ENCODE assay signal across 31 cellular contexts in genomic region chr12:109892165-109892715, GRCh38. TPM values are rescaled to one million over a fixed set of nuclear protein-coding genes. Genes with fewer than 3 reads are reported as not detected.
DNase-seq lines count a peak whose midpoint lies in the region; ATAC-seq, FAIRE-seq and TF ChIP-seq lines count a peak whose summit lies in the region.
"Had no signal": no experiment of that assay in that cellular context is flagged by ENCODE, and none has a peak within 500 bp of the region (broad histone marks: within the 10 kb centered on the region; RNA-seq: fewer than 3 reads in every experiment).

No MANE protein-coding gene starts in this region.

- no peak overlapping the region for H3K18ac ChIP-seq in mesenchymal stem cell (ENCODE audit: low read depth in 1 of 2, low read length in 2 of 2)

- H3K4ac ChIP-seq in mesenchymal stem cell (ENCODE audit: low read depth in 1 of 2, low read length in 2 of 2), result no peak overlapping the region

- H2BK12ac ChIP-seq in mesenchymal stem cell (ENCODE audit: low read length in 2 of 2), result no peak overlapping the region

- CTCF ChIA-PET in HepG2 (lab: Yijun Ruan, JAX; ENCODE audit: low intra/inter-chr PET ratio, low total read pairs), result no interaction called here
- CTCF ChIA-PET in GM10248 (lab: Yijun Ruan, JAX), result interaction anchor here (1.2 kb wide), 1 partner anchor 11 kb away, joined by 4 read pairs; no protein-coding TSS in a partner anchor

- intact Hi-C loops in HepG2 (cut with micrococcal nuclease; ENCODE audit: unreplicated experiment), result no loop called here
- intact Hi-C loops in right lobe of liver (cut with DNase I), result no loop called here
- intact Hi-C loops in thyroid gland (cut with DNase I), result no loop called here
- intact Hi-C loops in sigmoid colon (cut with DNase I), result no loop called here

- H2BK15ac ChIP-seq in mesenchymal stem cell (ENCODE audit: low read depth, poor library complexity, severe bottlenecking), result no peak overlapping the region

- H3K36me3 Mint-ChIP-seq in immature natural killer cell, result no peaks in the 10 kb centered on the region
- H3K36me3 Mint-ChIP-seq: mesothelial cell of epicardium had no signal

- no peaks in the 10 kb centered on the region for H3K36me3 ChIP-seq in HepG2 (replicated peaks in 1 of 2; ENCODE audit: control insufficient read depth in 1 of 2, insufficient read depth in 2 of 2, low read length in 2 of 2)
- no peaks in the 10 kb centered on the region for H3K36me3 ChIP-seq in right lobe of liver
- H3K36me3 ChIP-seq in OCI-LY3 (replicated peaks; ENCODE audit: low read depth, low read length), result no peaks in the 10 kb centered on the region
- H3K36me3 ChIP-seq in thyroid gland, result no peaks in the 10 kb centered on the region
- H3K36me3 ChIP-seq in sigmoid colon, result no peaks in the 10 kb centered on the region
- H3K36me3 ChIP-seq in mesenchymal stem cell (ENCODE audit: control insufficient read depth in 1 of 2, insufficient read depth in 2 of 2, low read depth in 1 of 2, low read length in 2 of 2), result no peaks in the 10 kb centered on the region
- H3K36me3 ChIP-seq: heart left ventricle, suprapubic skin, vagina had no signal

- no peaks in the 10 kb centered on the region for H3K9me3 Mint-ChIP-seq in immature natural killer cell
- H3K9me3 Mint-ChIP-seq: mesothelial cell of epicardium, nephron progenitor cell had no signal

- H2AFZ ChIP-seq in HepG2 (ENCODE audit: low read length), result no peak overlapping the region
- no peak overlapping the region for H2AFZ ChIP-seq in OCI-LY3 (ENCODE audit: low read depth, low read length)
- no peak overlapping the region for H2AFZ ChIP-seq in mesenchymal stem cell (ENCODE audit: low read depth, low read length)

- H3K9me3 ChIP-seq in HepG2 (ENCODE audit: low read length) (no peaks in the 10 kb centered on the region), right lobe of liver (no peaks in the 10 kb centered on the region), OCI-LY3 (ENCODE audit: insufficient read depth, low read length) (no peaks in the 10 kb centered on the region), thyroid gland (no peaks in the 10 kb centered on the region), sigmoid colon (no peaks in the 10 kb centered on the region), mesenchymal stem cell (ENCODE audit: control insufficient read depth, low read length) (no peaks in the 10 kb centered on the region)
- H3K9me3 ChIP-seq: heart left ventricle, suprapubic skin, vagina had no signal

- TF ChIP-seq RAD21 in HepG2 (CRISPR knock-in tag; IDR thresholded peaks at IDR 0.05), result no peak

- POLR2A ChIA-PET in HepG2 (lab: Yijun Ruan, JAX) (no interaction called here), GM10248 (lab: Yijun Ruan, JAX) (no interaction called here)

- H3K4me3 ChIP-seq in HepG2 (replicated peaks in 1 of 3; ENCODE audit: insufficient read depth in 1 of 3, low read depth in 2 of 3, low read length in 3 of 3) (no peak overlapping the region), right lobe of liver (no peak overlapping the region), OCI-LY3 (ENCODE audit: low read length) (no peak overlapping the region), thyroid gland (replicated peaks in 1 of 3) (no peak overlapping the region), sigmoid colon (no peak overlapping the region), mesenchymal stem cell (ENCODE audit: insufficient read depth in 1 of 2, low read depth in 1 of 2, low read length in 2 of 2) (no peak overlapping the region)
- H3K4me3 ChIP-seq: heart left ventricle, suprapubic skin, vagina had no signal

- TF ChIP-seq POLR2A in HepG2 (IDR thresholded peaks at IDR 0.05; ENCODE audit: insufficient read depth in 1 of 2, low read depth in 2 of 2, low read length in 2 of 2), result no peak
- no peak for TF ChIP-seq POLR2A in right lobe of liver (IDR thresholded peaks at IDR 0.05)
- TF ChIP-seq POLR2A in thyroid gland (IDR thresholded peaks at IDR 0.05), result no peak
- TF ChIP-seq POLR2A in sigmoid colon (IDR thresholded peaks at IDR 0.05), result no peak

- H3K4me2 ChIP-seq in HepG2 (ENCODE audit: low read depth, low read length) (no peak overlapping the region), OCI-LY3 (ENCODE audit: low read length) (peak overlapping the region; percentile 36; the same call in 1 of the 2 replicates), mesenchymal stem cell (ENCODE audit: low read length, poor library complexity, severe bottlenecking) (no peak overlapping the region)

- H2AK5ac ChIP-seq in mesenchymal stem cell (ENCODE audit: low read length, severe bottlenecking), result no peak overlapping the region

- H3K27me3 Mint-ChIP-seq in immature natural killer cell (ENCODE audit: low read depth in 3 of 3), result peaks cover 4 to 14% (median 9%) of the 10 kb centered on the region in 3 donors

- TF ChIP-seq EP300 in HepG2 (IDR thresholded peaks at IDR 0.05; ENCODE audit: low read depth in 2 of 2, low read length in 2 of 2) (no peak), HepG2 (CRISPR knock-in tag; IDR thresholded peaks at IDR 0.05; ENCODE audit: borderline replicate concordance) (no peak), sigmoid colon (IDR thresholded peaks at IDR 0.05) (no peak)

- H3K27ac Mint-ChIP-seq in immature natural killer cell, result peak overlapping the region; percentile 49 to 90 (median 86)
- H3K27ac Mint-ChIP-seq: mesothelial cell of epicardium, nephron progenitor cell had no signal

- H3K79me2 ChIP-seq in HepG2 (ENCODE audit: insufficient read depth, low read length) (no peaks in the 10 kb centered on the region), OCI-LY3 (ENCODE audit: low read length) (no peaks in the 10 kb centered on the region)

- H3K27ac ChIP-seq in HepG2 (ENCODE audit: extremely low read length, insufficient read depth, low read length), result no peak overlapping the region
- H3K27ac ChIP-seq in right lobe of liver, result no peak overlapping the region
- no peak overlapping the region for H3K27ac ChIP-seq in OCI-LY3 (ENCODE audit: low read length)
- H3K27ac ChIP-seq in thyroid gland, result no peak overlapping the region
- H3K27ac ChIP-seq in sigmoid colon, result no peak overlapping the region
- no peak overlapping the region for H3K27ac ChIP-seq in mesenchymal stem cell (ENCODE audit: low read length, poor library complexity, severe bottlenecking)
- H3K27ac ChIP-seq: heart left ventricle, vagina had no signal

- H2BK5ac ChIP-seq in mesenchymal stem cell (ENCODE audit: low read depth, low read length, poor library complexity, severe bottlenecking), result no peak overlapping the region

- no peak overlapping the region for H3K23ac ChIP-seq in mesenchymal stem cell (ENCODE audit: low read length in 2 of 2)

- H4K20me1 ChIP-seq in HepG2 (ENCODE audit: insufficient read depth, low read length), result no peaks in the 10 kb centered on the region
- no peaks in the 10 kb centered on the region for H4K20me1 ChIP-seq in OCI-LY3 (ENCODE audit: insufficient read depth, low read length)

- WGBS in HepG2 (ENCODE audit: low lambda C conversion rate), result 30% methylated on average over 1 of the region's 1 CpG
- WGBS in right lobe of liver (ENCODE audit: insufficient coverage, low coverage, low lambda C conversion rate, missing lambda C conversion rate), result no CpG with 5 or more reads among the region's 1 CpG
- WGBS in thyroid gland, 2 donors, result 75 to 100% methylated on average over 1 of the region's 1 CpG
- 96 to 98% methylated on average over 1 of the region's 1 CpG for WGBS in sigmoid colon, 2 donors
- 100% methylated on average over 1 of the region's 1 CpG for WGBS in mesenchymal stem cell

- in situ Hi-C loops in HepG2 (cut with HindIII; ENCODE audit: extremely low pct_ligation_motif_present, low pct_unique_long_range_greater_than_20kb), result no loop called here

- H3K79me1 ChIP-seq in mesenchymal stem cell (replicated peaks; ENCODE audit: low read length, poor library complexity, severe bottlenecking), result no peaks in the 10 kb centered on the region

- BruUV-seq in HepG2 (replicated peaks; lab: Mats Ljungman, UMichigan), result no TSS peak

- TF ChIP-seq CTCF in HepG2 (CRISPR knock-in tag; IDR thresholded peaks at IDR 0.05), result no peak
- TF ChIP-seq CTCF in right lobe of liver (IDR thresholded peaks at IDR 0.05), result no peak
- no peak for TF ChIP-seq CTCF in OCI-LY3 (IDR thresholded peaks at IDR 0.05; ENCODE audit: low read depth, low read length)
- TF ChIP-seq CTCF in thyroid gland (IDR thresholded peaks at IDR 0.05), result no peak
- TF ChIP-seq CTCF in sigmoid colon (IDR thresholded peaks at IDR 0.05), result no peak
- TF ChIP-seq CTCF in GM10248 (IDR thresholded peaks at IDR 0.05; ENCODE audit: control extremely low read depth, extremely low read depth, low read depth, missing control alignments), result no peak

- ATAC-seq in HepG2 (no peak), right lobe of liver (no peak)
- ATAC-seq: HCT116, heart left ventricle, left lobe of liver, sciatic nerve had no signal

- H3K4me1 ChIP-seq in HepG2 (ENCODE audit: insufficient read depth, low read length) (peaks cover 71% of the 10 kb centered on the region), right lobe of liver (no peaks in the 10 kb centered on the region), OCI-LY3 (ENCODE audit: low read length) (peaks cover 39% of the 10 kb centered on the region), thyroid gland (no peaks in the 10 kb centered on the region), sigmoid colon (no peaks in the 10 kb centered on the region), mesenchymal stem cell (ENCODE audit: control insufficient read depth, insufficient read depth, low read depth, low read length) (peaks cover 5% of the 10 kb centered on the region)

- no peak for DNase-seq in HepG2 (ENCODE audit: low spot score)
- no peak for DNase-seq in right lobe of liver
- DNase-seq in immature natural killer cell, result no peak
- no peak for DNase-seq in thyroid gland
- DNase-seq in sigmoid colon, result no peak
- DNase-seq in GM10248 (ENCODE audit: extremely low spot score), result no peak
- no peak for DNase-seq in mesenchymal stem cell
- DNase-seq: activated CD4-positive, alpha-beta T cell treated with anti-CD3 and anti-CD28 coated beads for 48 hours; activated CD8-positive, alpha-beta memory T cell treated with anti-CD3 and anti-CD28 coated beads, Interleukin-2, amount 50 U/mL, for 4 hours; activated gamma-delta T cell; amygdala; dermis blood vessel endothelial cell; DMS153; heart left ventricle; NCI-H1105 treated with DMSO at 0.1 percent for 48 hours; NCI-H2081; NCI-H446 treated with DMSO at 0.1 percent for 48 hours; nephron progenitor cell; SIG-M5 had no signal

- no peak overlapping the region for H3K14ac ChIP-seq in mesenchymal stem cell (ENCODE audit: low read length in 2 of 2)

- FAIRE-seq in HepG2 (lab: Jason Lieb, UNC), result no peak
- FAIRE-seq: bronchial epithelial cell, endothelial cell of umbilical vein, G401.6 had no signal

- H3K27me3 ChIP-seq in HepG2 (ENCODE audit: control insufficient read depth in 1 of 2, insufficient read depth in 2 of 2, low read length in 2 of 2) (peaks cover 0 to 3% of the 10 kb centered on the region in 2 experiments; a peak in 1 of 5 replicates), right lobe of liver (no peaks in the 10 kb centered on the region), OCI-LY3 (ENCODE audit: low read depth, low read length) (peaks cover 6% of the 10 kb centered on the region; the same call in 1 of the 2 replicates), thyroid gland (no peaks in the 10 kb centered on the region), sigmoid colon (no peaks in the 10 kb centered on the region), mesenchymal stem cell (ENCODE audit: control insufficient read depth in 1 of 2, insufficient read depth in 1 of 2, low read length in 2 of 2) (no peaks in the 10 kb centered on the region)
- H3K27me3 ChIP-seq: heart left ventricle, suprapubic skin, vagina had no signal

- no peak overlapping the region for H3K9ac ChIP-seq in HepG2 (ENCODE audit: insufficient read depth, low read depth, low read length)
- H3K9ac ChIP-seq in OCI-LY3 (ENCODE audit: low read length), result no peak overlapping the region
- H3K9ac ChIP-seq in mesenchymal stem cell (ENCODE audit: low read length), result no peak overlapping the region

- H2BK120ac ChIP-seq in mesenchymal stem cell (ENCODE audit: low read depth, low read length), result no peak overlapping the region

- peak overlapping the region; percentile 6 to 70 (median 50) for H3K4me3 Mint-ChIP-seq in immature natural killer cell
- H3K4me3 Mint-ChIP-seq: mesothelial cell of epicardium, nephron progenitor cell had no signal

- peaks cover 59% of the 10 kb centered on the region in 2 donors for H3K4me1 Mint-ChIP-seq in immature natural killer cell
- H3K4me1 Mint-ChIP-seq: mesothelial cell of epicardium had no signal

- no peak overlapping the region for H4K91ac ChIP-seq in mesenchymal stem cell (ENCODE audit: low read length)

- no peak overlapping the region for H4K8ac ChIP-seq in mesenchymal stem cell (ENCODE audit: low read length)

RNA-seq across cellular contexts. Expression of gene TCHP, which starts 7.8 kb away (rescaled TPM):
- total RNA-seq in HepG2 (2016; rRNA removed; fragmentation: Illumina TruSeq; extraction: Trizol) (10.4 and 12.2 TPM in 2 replicates), right lobe of liver (1 to 10 TPM; 4.9 to 8.8 (median 6.8) TPM), thyroid gland (10 to 100 TPM; 16.4 to 25.8 (median 24.3) TPM), sigmoid colon (10 to 100 TPM; 12.8 to 42.9 (median 16.3) TPM)
- 2.5 and 2.6 TPM in 2 replicates for total RNA-seq in HepG2 (2016; cell fraction: cytosol; rRNA removed; fragmentation: Illumina TruSeq; extraction: Trizol; ENCODE audit: low read depth)
- 8.5 and 11.7 TPM in 2 replicates for total RNA-seq in HepG2 (2016; cell fraction: insoluble cytoplasmic fraction; rRNA removed; fragmentation: Illumina TruSeq; extraction: Trizol)
- total RNA-seq in HepG2 (2016; cell fraction: membrane; rRNA removed; fragmentation: Illumina TruSeq; extraction: Trizol), result 5.2 and 5.6 TPM in 2 replicates
- total RNA-seq in HepG2 (2016; cell fraction: nucleus; rRNA removed; fragmentation: Illumina TruSeq; extraction: Trizol), result 12.5 and 13.8 TPM in 2 replicates
- polyA plus RNA-seq in HepG2 (2011; rRNA removed) (6.3 and 6.7 TPM in 2 replicates), immature natural killer cell (10 to 100 TPM in 1 of 3 donors, 1 to 10 TPM in 2; 2.9 to 22.8 (median 9.1) TPM), sigmoid colon (10 to 100 TPM; 12.5 to 18.1 (median 13.8) TPM)
- 4.3 and 5.7 TPM in 2 replicates for polyA plus RNA-seq in HepG2 (2011; cell fraction: cytosol; rRNA removed)
- polyA plus RNA-seq in HepG2 (2011; cell fraction: nucleus; rRNA removed), result 32.3 and 36.3 TPM in 2 replicates
- polyA plus RNA-seq in HepG2 (2012), result 7.6 and 9.7 TPM in 2 replicates
- 1.2 and 1.4 TPM in 2 replicates for polyA plus RNA-seq in HepG2 (2016; cell fraction: cytosol; fragmentation: Illumina TruSeq; extraction: Trizol; ENCODE audit: low read depth)
- polyA plus RNA-seq in HepG2 (2016; cell fraction: insoluble cytoplasmic fraction; fragmentation: Illumina TruSeq; extraction: Trizol; ENCODE audit: low read depth), result 11.8 and 12.5 TPM in 2 replicates
- 3.1 and 3.4 TPM in 2 replicates for polyA plus RNA-seq in HepG2 (2016; cell fraction: membrane; fragmentation: Illumina TruSeq; extraction: Trizol; ENCODE audit: low read depth)
- polyA plus RNA-seq in HepG2 (2016; cell fraction: nucleus; fragmentation: Illumina TruSeq; extraction: Trizol; ENCODE audit: insufficient read depth, low read depth), result 29.5 and 29.6 TPM in 2 replicates
- polyA minus RNA-seq in HepG2 (2011; rRNA and poly(A)+ RNA removed; ENCODE audit: low replicate concordance), result 5.0 and 14.9 TPM in 2 replicates
- 1.4 and 1.7 TPM in 2 replicates for polyA minus RNA-seq in HepG2 (2011; cell fraction: cytosol; rRNA and poly(A)+ RNA removed)
- 11.3 and 11.8 TPM in 2 replicates for polyA minus RNA-seq in HepG2 (2011; cell fraction: nucleus; rRNA and poly(A)+ RNA removed)
- 8.0 TPM for polyA plus RNA-seq in mesenchymal stem cell (2013, experiment 1 of 2)
- 7.8 TPM for polyA plus RNA-seq in mesenchymal stem cell (2013, experiment 2 of 2)

RNA-seq across cellular contexts. Expression of gene GLTP, which starts 11.9 kb away (rescaled TPM):
- 12.9 and 13.0 TPM in 2 replicates for total RNA-seq in HepG2 (2016; rRNA removed; fragmentation: Illumina TruSeq; extraction: Trizol)
- 14.4 and 15.2 TPM in 2 replicates for total RNA-seq in HepG2 (2016; cell fraction: cytosol; rRNA removed; fragmentation: Illumina TruSeq; extraction: Trizol; ENCODE audit: low read depth)
- total RNA-seq in HepG2 (2016; cell fraction: insoluble cytoplasmic fraction; rRNA removed; fragmentation: Illumina TruSeq; extraction: Trizol), result 12.4 and 12.7 TPM in 2 replicates
- 34.8 and 35.0 TPM in 2 replicates for total RNA-seq in HepG2 (2016; cell fraction: membrane; rRNA removed; fragmentation: Illumina TruSeq; extraction: Trizol)
- 4.4 and 5.2 TPM in 2 replicates for total RNA-seq in HepG2 (2016; cell fraction: nucleus; rRNA removed; fragmentation: Illumina TruSeq; extraction: Trizol)
- 10.7 and 11.5 TPM in 2 replicates for polyA plus RNA-seq in HepG2 (2011; rRNA removed)
- polyA plus RNA-seq in HepG2 (2011; cell fraction: cytosol; rRNA removed), result 10.9 and 11.5 TPM in 2 replicates
- 3.4 and 4.3 TPM in 2 replicates for polyA plus RNA-seq in HepG2 (2011; cell fraction: nucleus; rRNA removed)
- 12.3 and 13.7 TPM in 2 replicates for polyA plus RNA-seq in HepG2 (2012)
- polyA plus RNA-seq in HepG2 (2016; cell fraction: cytosol; fragmentation: Illumina TruSeq; extraction: Trizol; ENCODE audit: low read depth), result 20.7 and 21.8 TPM in 2 replicates
- 17.9 TPM in 2 replicates for polyA plus RNA-seq in HepG2 (2016; cell fraction: insoluble cytoplasmic fraction; fragmentation: Illumina TruSeq; extraction: Trizol; ENCODE audit: low read depth)
- 36.8 and 38.1 TPM in 2 replicates for polyA plus RNA-seq in HepG2 (2016; cell fraction: membrane; fragmentation: Illumina TruSeq; extraction: Trizol; ENCODE audit: low read depth)
- 10.2 and 10.4 TPM in 2 replicates for polyA plus RNA-seq in HepG2 (2016; cell fraction: nucleus; fragmentation: Illumina TruSeq; extraction: Trizol; ENCODE audit: insufficient read depth, low read depth)
- polyA minus RNA-seq in HepG2 (2011; rRNA and poly(A)+ RNA removed; ENCODE audit: low replicate concordance), result 25.4 and 50.4 TPM in 2 replicates
- polyA minus RNA-seq in HepG2 (2011; cell fraction: cytosol; rRNA and poly(A)+ RNA removed), result 16.7 and 19.5 TPM in 2 replicates
- 2.4 and 3.9 TPM in 2 replicates for polyA minus RNA-seq in HepG2 (2011; cell fraction: nucleus; rRNA and poly(A)+ RNA removed)
- total RNA-seq in right lobe of liver, result 10 to 100 TPM in 5 of 6 experiments, 1 to 10 TPM in 1; 9.8 to 20.8 (median 13.6) TPM
- 10 to 100 TPM; 64.8 to 95.1 (median 71.9) TPM for polyA plus RNA-seq in immature natural killer cell
- total RNA-seq in thyroid gland, result 10 to 100 TPM; 49.9 to 72.0 (median 60.2) TPM
- 10 to 100 TPM; 33.5 to 45.3 (median 40.3) TPM for total RNA-seq in sigmoid colon
- polyA plus RNA-seq in sigmoid colon, result 100 to 1,000 TPM in 1 of 3 donors, 10 to 100 TPM in 2; 48.7 to 105 (median 83.5) TPM
- polyA plus RNA-seq in mesenchymal stem cell (2013, experiment 1 of 2), result 41.5 TPM
- 42.0 TPM for polyA plus RNA-seq in mesenchymal stem cell (2013, experiment 2 of 2)

RNA-seq across cellular contexts. Expression of gene TRPV4, which starts 59.0 kb away (rescaled TPM):
- total RNA-seq in HepG2 (2016; rRNA removed; fragmentation: Illumina TruSeq; extraction: Trizol) (0.35 and 0.66 TPM in 2 replicates), right lobe of liver (10 to 100 TPM in 1 of 6 experiments, 1 to 10 TPM in 5; 5.3 to 10.3 (median 6.7) TPM), thyroid gland (1 to 10 TPM in 2 of 4 donors, under 1 TPM in 1, not detected in 1; 0.39 to 1.6 (median 1.3) TPM), sigmoid colon (under 1 TPM in 3 of 4 donors, not detected in 1; 0.14 to 0.55 (median 0.36) TPM)
- total RNA-seq in HepG2 (2016; cell fraction: cytosol; rRNA removed; fragmentation: Illumina TruSeq; extraction: Trizol; ENCODE audit: low read depth), result 0.20 and 0.35 TPM in 2 replicates
- total RNA-seq in HepG2 (2016; cell fraction: insoluble cytoplasmic fraction; rRNA removed; fragmentation: Illumina TruSeq; extraction: Trizol), result 0.45 and 0.93 TPM in 2 replicates
- 0.83 and 1.0 TPM in 2 replicates for total RNA-seq in HepG2 (2016; cell fraction: membrane; rRNA removed; fragmentation: Illumina TruSeq; extraction: Trizol)
- total RNA-seq in HepG2 (2016; cell fraction: nucleus; rRNA removed; fragmentation: Illumina TruSeq; extraction: Trizol), result 0.75 and 1.1 TPM in 2 replicates
- polyA plus RNA-seq in HepG2 (2011; rRNA removed) (4.7 and 5.6 TPM in 2 replicates), immature natural killer cell (not detected), sigmoid colon (under 1 TPM; 0.23 to 0.60 (median 0.42) TPM)
- 3.1 and 4.5 TPM in 2 replicates for polyA plus RNA-seq in HepG2 (2011; cell fraction: cytosol; rRNA removed)
- 7.9 and 11.8 TPM in 2 replicates for polyA plus RNA-seq in HepG2 (2011; cell fraction: nucleus; rRNA removed)
- 0.68 and 1.3 TPM in 2 replicates for polyA plus RNA-seq in HepG2 (2012)
- polyA plus RNA-seq in HepG2 (2016; cell fraction: cytosol; fragmentation: Illumina TruSeq; extraction: Trizol; ENCODE audit: low read depth), result 0.67 and 0.84 TPM in 2 replicates
- polyA plus RNA-seq in HepG2 (2016; cell fraction: insoluble cytoplasmic fraction; fragmentation: Illumina TruSeq; extraction: Trizol; ENCODE audit: low read depth), result 0.52 and 0.71 TPM in 2 replicates
- 1.1 and 1.2 TPM in 2 replicates for polyA plus RNA-seq in HepG2 (2016; cell fraction: membrane; fragmentation: Illumina TruSeq; extraction: Trizol; ENCODE audit: low read depth)
- polyA plus RNA-seq in HepG2 (2016; cell fraction: nucleus; fragmentation: Illumina TruSeq; extraction: Trizol; ENCODE audit: insufficient read depth, low read depth), result 2.0 and 2.5 TPM in 2 replicates
- polyA minus RNA-seq in HepG2 (2011; rRNA and poly(A)+ RNA removed; ENCODE audit: low replicate concordance), result 13.9 TPM in 1 of 2 replicates, not detected in the other
- 3.2 and 3.3 TPM in 2 replicates for polyA minus RNA-seq in HepG2 (2011; cell fraction: cytosol; rRNA and poly(A)+ RNA removed)
- 4.0 and 4.6 TPM in 2 replicates for polyA minus RNA-seq in HepG2 (2011; cell fraction: nucleus; rRNA and poly(A)+ RNA removed)
- polyA plus RNA-seq in mesenchymal stem cell (2013, experiment 1 of 2), result 2.7 TPM
- polyA plus RNA-seq in mesenchymal stem cell (2013, experiment 2 of 2), result 2.7 TPM
- total RNA-seq: HT-29; T-helper 1 cell treated with Interleukin-12 subunit alpha and Interleukin-12 subunit beta and Interleukin-4 antibody, amounts not matched to agents 30 ng/mL and 1 ng/mL, for 36 hours had no signal
